ENCODE assay signal across 16 cellular contexts in the genomic region with DNA sequence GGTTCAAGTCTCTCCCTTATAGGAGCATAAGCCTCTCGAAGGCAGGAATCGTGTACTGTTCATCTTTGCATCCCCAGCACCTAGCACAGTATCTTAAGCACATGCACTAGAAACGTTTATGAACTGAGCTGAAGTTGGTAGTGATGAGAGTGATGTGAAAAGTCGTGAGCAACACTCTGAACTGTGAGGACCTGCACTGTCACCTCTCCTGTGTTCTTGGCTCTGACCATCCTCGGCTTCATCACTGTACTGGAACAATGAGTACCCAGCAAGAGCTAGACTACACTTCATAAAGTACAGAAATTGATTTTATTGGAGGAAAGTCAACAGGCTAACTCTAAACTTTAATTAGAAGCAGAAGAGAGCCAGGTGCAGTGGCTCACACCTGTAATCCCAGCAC.
DNase-seq lines count a peak whose midpoint lies in the region; ATAC-seq and TF ChIP-seq lines count a peak whose summit lies in the region.
"Had no signal": no experiment of that assay in that cellular context is flagged by ENCODE, and none has a peak within 500 bp of the region (broad histone marks: within the 10 kb centered on the region; RNA-seq: fewer than 3 reads in every experiment).

No MANE protein-coding gene starts in this region.

- H3K27ac ChIP-seq in right cardiac atrium (ENCODE audit: low read length) = no peak overlapping the region
- no peak overlapping the region for H3K27ac ChIP-seq in heart left ventricle
- no peak overlapping the region for H3K27ac ChIP-seq in IMR-90 (ENCODE audit: insufficient read depth, low read length)
- peak overlapping the region in 2 of 3 donors; percentile 69 to 78 for H3K27ac ChIP-seq in right lobe of liver
- H3K27ac ChIP-seq: 22Rv1; A549; BLaER1 treated with 17β-estradiol and CSF1 and Interleukin-3, amounts not matched to agents 10 nM and 100 nM; C4-2B had no signal

- peaks cover 1% of the 10 kb centered on the region for H3K4me1 ChIP-seq in right cardiac atrium (ENCODE audit: control insufficient read depth, insufficient read depth, low read length)
- no peaks in the 10 kb centered on the region for H3K4me1 ChIP-seq in heart left ventricle
- peaks cover 2% of the 10 kb centered on the region for H3K4me1 ChIP-seq in IMR-90 (ENCODE audit: control insufficient read depth, insufficient read depth, low read length)
- peaks cover 0 to 18% (median 3%) of the 10 kb centered on the region in 4 donors for H3K4me1 ChIP-seq in right lobe of liver
- H3K4me1 ChIP-seq: A549 had no signal

- no peak overlapping the region for H2BK20ac ChIP-seq in IMR-90 (ENCODE audit: low read depth, low read length)

- no peaks in the 10 kb centered on the region for H3K9me3 ChIP-seq in right cardiac atrium (ENCODE audit: control insufficient read depth, low read length)
- no peaks in the 10 kb centered on the region for H3K9me3 ChIP-seq in heart left ventricle
- H3K9me3 ChIP-seq in IMR-90 (ENCODE audit: control insufficient read depth, insufficient read depth, low read length) = no peaks in the 10 kb centered on the region
- H3K9me3 ChIP-seq in right lobe of liver = no peaks in the 10 kb centered on the region
- H3K9me3 ChIP-seq: A549; BLaER1 treated with 17β-estradiol and CSF1 and Interleukin-3, amounts not matched to agents 10 nM and 100 nM; Caco-2 had no signal

- no peak overlapping the region for H3K18ac ChIP-seq in IMR-90 (ENCODE audit: low read depth, low read length)

- TF ChIP-seq RAD21 in IMR-90 (IDR thresholded peaks at IDR 0.05; ENCODE audit: low read length) = no peak

- H3K4me3 ChIP-seq in right cardiac atrium (ENCODE audit: low read length) = no peak overlapping the region
- no peak overlapping the region for H3K4me3 ChIP-seq in heart left ventricle
- H3K4me3 ChIP-seq in IMR-90 (ENCODE audit: insufficient read depth, low read depth, low read length) = no peak overlapping the region
- no peak overlapping the region for H3K4me3 ChIP-seq in right lobe of liver
- H3K4me3 ChIP-seq: A549; BLaER1 treated with 17β-estradiol and CSF1 and Interleukin-3, amounts not matched to agents 10 nM and 100 nM had no signal

- TF ChIP-seq CTCF in heart left ventricle (IDR thresholded peaks at IDR 0.05) = no peak
- TF ChIP-seq CTCF in IMR-90 (conservative IDR thresholded peaks at IDR 0.05; ENCODE audit: low read depth, low read length) = no peak
- TF ChIP-seq CTCF in right lobe of liver (IDR thresholded peaks at IDR 0.05) = no peak

- dilution Hi-C loops in IMR-90 (cut with HindIII; ENCODE audit: low sequenced_read_pairs, unreplicated experiment) = no loop called here

- CTCF ChIA-PET in IMR-90 (lab: Yijun Ruan, JAX) = no interaction called here

- no peaks in the 10 kb centered on the region for H4K20me1 ChIP-seq in IMR-90 (ENCODE audit: insufficient read depth, low read length)
- H4K20me1 ChIP-seq: BLaER1 treated with 17β-estradiol and CSF1 and Interleukin-3, amounts not matched to agents 10 nM and 100 nM had no signal

- H3K4me2 ChIP-seq in IMR-90 (ENCODE audit: low read depth, low read length) = no peak overlapping the region
- H3K4me2 ChIP-seq: A549; BLaER1 treated with 17β-estradiol and CSF1 and Interleukin-3, amounts not matched to agents 10 nM and 100 nM had no signal

- ATAC-seq in right cardiac atrium (peak; percentile 76 to 90), heart left ventricle (no peak), IMR-90 (ENCODE audit: low read depth) (no peak), right lobe of liver (peak; percentile 47 to 89 (median 56)), sciatic nerve (no peak)
- ATAC-seq: A549; CD8-positive, alpha-beta T cell had no signal

- TF ChIP-seq POLR2A in heart left ventricle (IDR thresholded peaks at IDR 0.05) (no peak), IMR-90 (IDR thresholded peaks at IDR 0.05; ENCODE audit: low read depth, low read length) (no peak), right lobe of liver (IDR thresholded peaks at IDR 0.05) (no peak)

- H4K8ac ChIP-seq in IMR-90 (ENCODE audit: low read depth in 2 of 2, low read length in 2 of 2) = no peak overlapping the region

- 0 out of 2 replicates have a peak overlapping the region, but pooled peaks have one; percentile 2 for H3K4ac ChIP-seq in IMR-90 (ENCODE audit: low read depth, low read length)

- peak overlapping the region; percentile 89 for H2AK9ac ChIP-seq in IMR-90 (replicated peaks; ENCODE audit: low read depth, low read length, poor library complexity)

- POLR2A ChIA-PET in IMR-90 (lab: Charles Lee; ENCODE audit: unreplicated experiment) = no interaction called here

- DNase-seq in right cardiac atrium (no peak), heart left ventricle (no peak), IMR-90 (no peak), right lobe of liver (peak in 1 of 3 donors; percentile 52), sciatic nerve (ENCODE audit: low spot score) (no peak)
- DNase-seq: AML-193; Caco-2; Calu3; CD4-positive, alpha-beta T cell; CD8-positive, alpha-beta T cell; DMS79 treated with DMSO at 0.1 percent for 48 hours; GF-D8 had no signal

- peaks cover 3% of the 10 kb centered on the region; the same call in 1 of the 2 replicates for H3K9me1 ChIP-seq in IMR-90 (ENCODE audit: insufficient read depth, low read length)

- H2BK120ac ChIP-seq in IMR-90 (ENCODE audit: low read depth, low read length) = no peak overlapping the region

- H2BK15ac ChIP-seq in IMR-90 (ENCODE audit: low read depth, low read length) = no peak overlapping the region

- H3K9ac ChIP-seq in IMR-90 (ENCODE audit: low read depth, low read length) = no peak overlapping the region
- H3K9ac ChIP-seq: BLaER1 treated with 17β-estradiol and CSF1 and Interleukin-3, amounts not matched to agents 10 nM and 100 nM had no signal

- H2AK5ac ChIP-seq in IMR-90 (ENCODE audit: low read depth, low read length) = no peak overlapping the region

- intact Hi-C loops in right cardiac atrium (cut with DNase I) = no loop called here
- intact Hi-C loops in heart left ventricle (cut with DNase I) = no loop called here
- intact Hi-C loops in IMR-90 (cut with micrococcal nuclease) = no loop called here
- intact Hi-C loops in right lobe of liver (cut with DNase I) = no loop called here
- intact Hi-C loops in sciatic nerve (cut with DNase I) = no loop called here

- H3K14ac ChIP-seq in IMR-90 (replicated peaks; ENCODE audit: low read depth, low read length) = peak overlapping the region; percentile 47; the same call in 1 of the 2 replicates

- no peak overlapping the region for H2BK5ac ChIP-seq in IMR-90 (ENCODE audit: low read depth, low read length, poor library complexity, severe bottlenecking)

- no peak overlapping the region for H3K23ac ChIP-seq in IMR-90 (ENCODE audit: low read depth, low read length)

- no peaks in the 10 kb centered on the region for H3K27me3 ChIP-seq in right cardiac atrium (ENCODE audit: control insufficient read depth, insufficient read depth)
- H3K27me3 ChIP-seq in heart left ventricle = no peaks in the 10 kb centered on the region
- H3K27me3 ChIP-seq in IMR-90 (ENCODE audit: control insufficient read depth, insufficient read depth, low read length) = no peaks in the 10 kb centered on the region
- no peaks in the 10 kb centered on the region for H3K27me3 ChIP-seq in right lobe of liver
- H3K27me3 ChIP-seq: BLaER1 treated with 17β-estradiol and CSF1 and Interleukin-3, amounts not matched to agents 10 nM and 100 nM had no signal

- peaks cover 4 to 21% of the 10 kb centered on the region in 2 experiments; a peak in 2 of 4 replicates for H3K79me1 ChIP-seq in IMR-90 (ENCODE audit: low read depth in 1 of 2, low read length in 2 of 2)

- 68% methylated on average over 5 of the region's 5 CpGs for WGBS in right cardiac atrium
- 75 to 82% (median 79%) methylated on average over 5 of the region's 5 CpGs for WGBS in heart left ventricle, 4 donors
- no CpG with 5 or more reads among the region's 5 CpGs for WGBS in IMR-90 (ENCODE audit: extremely low coverage in 2 of 2, insufficient read length in 1 of 2), 2 experiments
- 67% methylated on average over 5 of the region's 5 CpGs for WGBS in right lobe of liver (ENCODE audit: insufficient coverage, low coverage, low lambda C conversion rate, missing lambda C conversion rate)

- H2AFZ ChIP-seq in IMR-90 (replicated peaks; ENCODE audit: low read length, poor library complexity) = no peak overlapping the region

- H3K56ac ChIP-seq in IMR-90 (ENCODE audit: extremely low read depth, insufficient read depth, low read length) = no peak overlapping the region

- in situ Hi-C loops in IMR-90 (cut with MboI; ENCODE audit: low sequenced_read_pairs) = no loop called here

- H4K5ac ChIP-seq in IMR-90 (ENCODE audit: low read depth, low read length) = no peak overlapping the region

- no TSS peak for BruUV-seq in IMR-90 (replicated peaks; lab: Mats Ljungman, UMichigan)

- no peaks in the 10 kb centered on the region for H3K36me3 ChIP-seq in heart left ventricle
- H3K36me3 ChIP-seq in IMR-90 (ENCODE audit: control insufficient read depth, insufficient read depth, low read length) = no peaks in the 10 kb centered on the region
- no peaks in the 10 kb centered on the region for H3K36me3 ChIP-seq in right lobe of liver
- H3K36me3 ChIP-seq: BLaER1 treated with 17β-estradiol and CSF1 and Interleukin-3, amounts not matched to agents 10 nM and 100 nM had no signal

- H4K91ac ChIP-seq in IMR-90 (ENCODE audit: insufficient read depth, low read depth, low read length) = no peak overlapping the region

TF ChIP-seq in IMR-90, 13 proteins besides CTCF, POLR2A, EP300 and RAD21 (continues in another document):
- TF ChIP-seq, protein P1, sequence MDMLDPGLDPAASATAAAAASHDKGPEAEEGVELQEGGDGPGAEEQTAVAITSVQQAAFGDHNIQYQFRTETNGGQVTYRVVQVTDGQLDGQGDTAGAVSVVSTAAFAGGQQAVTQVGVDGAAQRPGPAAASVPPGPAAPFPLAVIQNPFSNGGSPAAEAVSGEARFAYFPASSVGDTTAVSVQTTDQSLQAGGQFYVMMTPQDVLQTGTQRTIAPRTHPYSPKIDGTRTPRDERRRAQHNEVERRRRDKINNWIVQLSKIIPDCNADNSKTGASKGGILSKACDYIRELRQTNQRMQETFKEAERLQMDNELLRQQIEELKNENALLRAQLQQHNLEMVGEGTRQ (IDR thresholded peaks at IDR 0.05; ENCODE audit: low read depth, low read length) = no peak
- TF ChIP-seq, protein P2, sequence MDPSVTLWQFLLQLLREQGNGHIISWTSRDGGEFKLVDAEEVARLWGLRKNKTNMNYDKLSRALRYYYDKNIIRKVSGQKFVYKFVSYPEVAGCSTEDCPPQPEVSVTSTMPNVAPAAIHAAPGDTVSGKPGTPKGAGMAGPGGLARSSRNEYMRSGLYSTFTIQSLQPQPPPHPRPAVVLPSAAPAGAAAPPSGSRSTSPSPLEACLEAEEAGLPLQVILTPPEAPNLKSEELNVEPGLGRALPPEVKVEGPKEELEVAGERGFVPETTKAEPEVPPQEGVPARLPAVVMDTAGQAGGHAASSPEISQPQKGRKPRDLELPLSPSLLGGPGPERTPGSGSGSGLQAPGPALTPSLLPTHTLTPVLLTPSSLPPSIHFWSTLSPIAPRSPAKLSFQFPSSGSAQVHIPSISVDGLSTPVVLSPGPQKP (IDR thresholded peaks at IDR 0.05; ENCODE audit: borderline replicate concordance, low read depth, low read length) = no peak
- TF ChIP-seq BHLHE40 (IDR thresholded peaks at IDR 0.05; ENCODE audit: low read depth, low read length) (no peak), CHD1 (IDR thresholded peaks at IDR 0.05; ENCODE audit: low read depth, low read length) (no peak), FOS (IDR thresholded peaks at IDR 0.05; ENCODE audit: low read depth, low read length) (no peak), RFX5 (IDR thresholded peaks at IDR 0.05; ENCODE audit: low read depth, low read length) (no peak)

Comparison
In these comparisons a context has a peak if more than half of its experiments do, and no peak if none do; other contexts are left out.
1. ATAC-seq: peak in right cardiac atrium (2 of 2) and right lobe of liver (4 of 4); none in heart left ventricle (0 of 4), IMR-90 (single experiment) and sciatic nerve (single experiment).
2. H3K27ac ChIP-seq: peak in right lobe of liver (2 of 3); none in right cardiac atrium (single experiment), heart left ventricle (0 of 12) and IMR-90 (single experiment).